ENCODE assay signal across 21 cellular contexts in genomic region chr17:51422634-51423033, GRCh38.
DNase-seq lines count a peak whose midpoint lies in the region; ATAC-seq, FAIRE-seq and TF ChIP-seq lines count a peak whose summit lies in the region.
"Had no signal": no experiment of that assay in that cellular context is flagged by ENCODE, and none has a peak within 500 bp of the region (broad histone marks: within the 10 kb centered on the region; RNA-seq: fewer than 3 reads in every experiment).

No MANE protein-coding gene starts in this region.

- H3K18ac ChIP-seq in H1 (ENCODE audit: extremely low read depth, low read length) (no peak overlapping the region), mesendoderm (ENCODE audit: low read length) (no peak overlapping the region)

- CTCF ChIA-PET in A549 (lab: Yijun Ruan, JAX) (interaction anchor here (0.6 to 2.9 kb wide), 7 partner anchors 10 to 97 kb away, joined by 3 to 21 read pairs (median 5); no protein-coding TSS in a partner anchor), H1 (lab: Charles Lee; ENCODE audit: partially characterized antibody) (interaction anchor here (0.7 to 2.5 kb wide), 5 partner anchors 13 to 217 kb away, joined by 3 to 21 read pairs (median 5); no protein-coding TSS in a partner anchor)

- no peak overlapping the region for H2AK5ac ChIP-seq in H1 (ENCODE audit: low read depth, low read length)
- no peak overlapping the region for H2AK5ac ChIP-seq in mesendoderm (ENCODE audit: low read length)

- H2BK5ac ChIP-seq in H1 (ENCODE audit: low read depth, low read length) (no peak overlapping the region), mesendoderm (ENCODE audit: low read length) (no peak overlapping the region)

- no peak for TF ChIP-seq CTCF in A549 (IDR thresholded peaks at IDR 0.05)
- TF ChIP-seq CTCF in RWPE2 (IDR thresholded peaks at IDR 0.05; ENCODE audit: poor library complexity, severe bottlenecking) = no peak
- no peak for TF ChIP-seq CTCF in H1 (IDR thresholded peaks at IDR 0.05; ENCODE audit: control extremely low read depth in 1 of 3, insufficient read depth in 1 of 3, low read depth in 1 of 3, low read length in 3 of 3)
- no peak for TF ChIP-seq CTCF in left lung (IDR thresholded peaks at IDR 0.05)

- no peak overlapping the region for H4K91ac ChIP-seq in H1 (replicated peaks; ENCODE audit: insufficient read length, low read length)

- H3K36me3 ChIP-seq in RWPE2 (ENCODE audit: low read depth) = no peaks in the 10 kb centered on the region
- H3K36me3 ChIP-seq in H1 (ENCODE audit: control insufficient read depth in 2 of 4, insufficient read depth in 4 of 4, low read length in 3 of 4) = no peaks in the 10 kb centered on the region
- no peaks in the 10 kb centered on the region for H3K36me3 ChIP-seq in mesendoderm (ENCODE audit: control insufficient read depth, insufficient read depth, low read length)
- H3K36me3 ChIP-seq in left lung = no peaks in the 10 kb centered on the region
- H3K36me3 ChIP-seq: Peyer's patch had no signal

- 9% methylated on average over 3 of the region's 3 CpGs for WGBS in A549 (ENCODE audit: missing lambda C conversion rate)
- WGBS in H1 (ENCODE audit: extremely low coverage in 1 of 2, insufficient coverage in 1 of 2, insufficient read length in 1 of 2, insufficient replicate concordance in 2 of 2, low coverage in 1 of 2, low lambda C conversion rate in 2 of 2, missing lambda C conversion rate in 1 of 2), 2 experiments = 86% methylated on average over 3 of the region's 3 CpGs; no CpG with 5 or more reads in 1 of the 2 experiments
- WGBS in mesendoderm (ENCODE audit: extremely low coverage, insufficient coverage, low lambda C conversion rate) = no CpG with 5 or more reads among the region's 3 CpGs

- intact Hi-C loops in left lung (cut with DNase I) = no loop called here

- 0 out of 2 replicates have a peak overlapping the region, but pooled peaks have one; percentile 43 for H2BK12ac ChIP-seq in H1 (ENCODE audit: low read depth, low read length)

- FAIRE-seq in A549 (lab: Jason Lieb, UNC) (peak; percentile 79), H1 (lab: Jason Lieb, UNC) (no peak)
- FAIRE-seq: A204.1, D721Med, GM19239 had no signal

- H3K79me1 ChIP-seq in H1 (ENCODE audit: low read depth, low read length) (no peaks in the 10 kb centered on the region), mesendoderm (ENCODE audit: low read length) (no peaks in the 10 kb centered on the region)

- H3K9me3 ChIP-seq in A549 = no peaks in the 10 kb centered on the region
- no peaks in the 10 kb centered on the region for H3K9me3 ChIP-seq in RWPE2 (ENCODE audit: severe bottlenecking)
- no peaks in the 10 kb centered on the region for H3K9me3 ChIP-seq in H1 (ENCODE audit: insufficient read depth in 2 of 2, low read depth in 1 of 2, low read length in 1 of 2)
- no peaks in the 10 kb centered on the region for H3K9me3 ChIP-seq in left lung
- H3K9me3 ChIP-seq: Peyer's patch had no signal

- H2BK15ac ChIP-seq in H1 (ENCODE audit: low read length) = no peak overlapping the region
- no peak overlapping the region for H2BK15ac ChIP-seq in mesendoderm (replicated peaks; ENCODE audit: low read depth)

- no peak overlapping the region for H3K14ac ChIP-seq in H1 (ENCODE audit: insufficient read length)

- H3K27ac ChIP-seq in A549 = peak overlapping the region; percentile 67 to 77
- H3K27ac ChIP-seq in RWPE2 (ENCODE audit: poor library complexity, severe bottlenecking) = no peak overlapping the region
- no peak overlapping the region for H3K27ac ChIP-seq in H1 (ENCODE audit: low read depth, low read length)
- no peak overlapping the region for H3K27ac ChIP-seq in mesendoderm (ENCODE audit: low read depth, low read length)
- H3K27ac ChIP-seq in left lung = no peak overlapping the region
- H3K27ac ChIP-seq: Peyer's patch had no signal

- H2BK120ac ChIP-seq in H1 (replicated peaks; ENCODE audit: low read depth, low read length) = no peak overlapping the region
- H2BK120ac ChIP-seq in mesendoderm (ENCODE audit: low read depth, low read length) = no peak overlapping the region

- no peak overlapping the region for H4K5ac ChIP-seq in H1 (ENCODE audit: insufficient read length, low read depth, low read length)
- H4K5ac ChIP-seq in mesendoderm (ENCODE audit: low read length) = no peak overlapping the region

- H3K4me2 ChIP-seq in A549 = peak overlapping the region; percentile 53
- H3K4me2 ChIP-seq in H1 (ENCODE audit: insufficient read depth in 1 of 2, low read depth in 2 of 2, low read length in 2 of 2) = no peak overlapping the region
- no peak overlapping the region for H3K4me2 ChIP-seq in mesendoderm (ENCODE audit: low read length)

- H2BK20ac ChIP-seq in H1 (ENCODE audit: low read length) = no peak overlapping the region

- TF ChIP-seq RAD21 in A549 (conservative IDR thresholded peaks at IDR 0.05 in 1 of 2, IDR thresholded peaks at IDR 0.05 in 1 of 2) (no peak), H1 (IDR thresholded peaks at IDR 0.05 in 1 of 2, conservative IDR thresholded peaks at IDR 0.05 in 1 of 2; ENCODE audit: low read depth in 2 of 2, low read length in 2 of 2) (no peak)

- no peak overlapping the region for H4K8ac ChIP-seq in H1 (ENCODE audit: extremely low read depth, insufficient read depth, low read length)
- H4K8ac ChIP-seq in mesendoderm (ENCODE audit: low read depth, low read length) = no peak overlapping the region

- H3K9ac ChIP-seq in H1 (replicated peaks in 1 of 4; ENCODE audit: extremely low read depth in 1 of 4, low read depth in 3 of 4, low read length in 3 of 4) (no peak overlapping the region), mesendoderm (ENCODE audit: low read length) (no peak overlapping the region)

- DNase-seq in A549 (ENCODE audit: low read depth in 1 of 2, low spot score in 1 of 2) (peak in 1 of 2 experiments; percentile 75), RWPE2 (ENCODE audit: low spot score) (no peak), H1 (ENCODE audit: low read depth in 1 of 2, low spot score in 2 of 2) (no peak), mesendoderm (peak; percentile 51), NCI-H446 treated with DMSO at 0.1 percent for 48 hours (lab: John Stamatoyannopoulos, UW) (no peak), iPS-NIHi7 (ENCODE audit: extremely low spot score) (no peak), left lung (no peak)
- no peak for DNase-seq in central memory CD4-positive, alpha-beta T cell
- DNase-seq: DMS53, GDM1, KG1, NCI-H1092, NCI-H1436 treated with DMSO at 0.1 percent for 48 hours, NCI-H2029, NCI-H2227 treated with DMSO at 0.1 percent for 48 hours, NCI-H82, Peyer's patch, Right ventricle myocardium superior had no signal

- no peaks in the 10 kb centered on the region for H3K79me2 ChIP-seq in H1 (ENCODE audit: control insufficient read depth in 1 of 2, insufficient read depth in 2 of 2, low read length in 2 of 2)
- no peaks in the 10 kb centered on the region for H3K79me2 ChIP-seq in mesendoderm (ENCODE audit: control insufficient read depth, insufficient read depth, low read length)

- peak; percentile 45 to 53; a peak in 2 of 5 replicates for TF ChIP-seq EP300 in A549 (IDR thresholded peaks at IDR 0.05)
- TF ChIP-seq EP300 in H1 (IDR thresholded peaks at IDR 0.05; ENCODE audit: borderline replicate concordance in 1 of 2, low read depth in 2 of 2, low read length in 2 of 2) = no peak

- H3K4me1 ChIP-seq in A549 = peaks cover 27% of the 10 kb centered on the region
- no peaks in the 10 kb centered on the region for H3K4me1 ChIP-seq in RWPE2 (ENCODE audit: insufficient read depth, poor library complexity, severe bottlenecking)
- peaks cover 0 to 10% (median 0%) of the 10 kb centered on the region in 4 experiments; a peak in 2 of 7 replicates for H3K4me1 ChIP-seq in H1 (replicated peaks in 1 of 4; ENCODE audit: control insufficient read depth in 3 of 4, insufficient read depth in 4 of 4, low read length in 3 of 4)
- no peaks in the 10 kb centered on the region for H3K4me1 ChIP-seq in mesendoderm (ENCODE audit: control insufficient read depth, low read depth, low read length)
- no peaks in the 10 kb centered on the region for H3K4me1 ChIP-seq in left lung
- H3K4me1 ChIP-seq: Peyer's patch had no signal

- TF ChIP-seq POLR2A in A549 (IDR thresholded peaks at IDR 0.05; ENCODE audit: low read length) (no peak), H1 (IDR thresholded peaks at IDR 0.05; ENCODE audit: control extremely low read depth in 1 of 2, low read depth in 2 of 2, low read length in 2 of 2) (no peak)

- H3K4me3 ChIP-seq in A549 = peak overlapping the region; percentile 18; the same call in 1 of the 3 replicates
- H3K4me3 ChIP-seq in RWPE2 (ENCODE audit: severe bottlenecking) = no peak overlapping the region
- no peak overlapping the region for H3K4me3 ChIP-seq in H1 (ENCODE audit: extremely low read depth in 1 of 4, insufficient read depth in 2 of 4, low read depth in 3 of 4, low read length in 4 of 4)
- no peak overlapping the region for H3K4me3 ChIP-seq in mesendoderm (ENCODE audit: low read length)
- no peak overlapping the region for H3K4me3 ChIP-seq in left lung
- H3K4me3 ChIP-seq: Peyer's patch had no signal

- H2AFZ ChIP-seq in H1 (ENCODE audit: low read length) = no peak overlapping the region

- H3K27me3 ChIP-seq in RWPE2 (ENCODE audit: insufficient read depth, poor library complexity, severe bottlenecking) (no peaks in the 10 kb centered on the region), H1 (replicated peaks in 1 of 4; ENCODE audit: control insufficient read depth in 3 of 4, extremely low read depth in 1 of 4, insufficient read depth in 3 of 4, low read length in 3 of 4) (no peaks in the 10 kb centered on the region; a peak in 2 of 7 replicates), mesendoderm (ENCODE audit: insufficient read depth, low read length, poor library complexity) (no peaks in the 10 kb centered on the region), left lung (peaks cover 0 to 18% of the 10 kb centered on the region in 2 donors)
- H3K27me3 ChIP-seq: Peyer's patch had no signal

- POLR2A ChIA-PET in A549 (lab: Yijun Ruan, JAX) (interaction anchor here (1.8 kb wide), 1 partner anchor 25 kb away, joined by 9 read pairs; no protein-coding TSS in a partner anchor), H1 (lab: Charles Lee; ENCODE audit: partially characterized antibody) (no interaction called here)

- 0 out of 2 replicates have a peak, but pooled peaks cover 3% of the 10 kb centered on the region for H3K23me2 ChIP-seq in H1 (ENCODE audit: low read depth, low read length)

- H3K23ac ChIP-seq in H1 (ENCODE audit: insufficient read length) (no peak overlapping the region), mesendoderm (ENCODE audit: low read length) (no peak overlapping the region)

- ATAC-seq in A549 (peak; percentile 84), RWPE2 (ENCODE audit: low read depth) (peak; percentile 61), left lung (no peak)

- H3K4ac ChIP-seq in H1 (replicated peaks; ENCODE audit: insufficient read length, low read depth, low read length) (no peak overlapping the region), mesendoderm (ENCODE audit: low read depth, low read length) (no peak overlapping the region)

- H3K56ac ChIP-seq in H1 (replicated peaks; ENCODE audit: insufficient read length, low read depth, low read length) (no peak overlapping the region), mesendoderm (ENCODE audit: low read length) (no peak overlapping the region)

- no peaks in the 10 kb centered on the region for H4K20me1 ChIP-seq in H1 (replicated peaks in 1 of 2; ENCODE audit: control insufficient read depth in 1 of 2, insufficient read depth in 2 of 2, low read length in 2 of 2)

TF ChIP-seq in A549, 52 proteins besides CTCF, POLR2A, EP300 and RAD21 (continues in another document):
- TF ChIP-seq JUNB (IDR thresholded peaks at IDR 0.05) = peak; percentile 42; the same call in 1 of the 2 replicates

TF ChIP-seq in H1, 55 proteins besides CTCF, POLR2A, EP300 and RAD21 (continues in another document):
- no peak for TF ChIP-seq TBP (IDR thresholded peaks at IDR 0.05; ENCODE audit: low read depth, low read length)

Comparison
In these comparisons a context has a peak if more than half of its experiments do, and no peak if none do; other contexts are left out.
1. H3K27ac ChIP-seq: peak in A549 (2 of 2); none in RWPE2 (single experiment), H1 (single experiment), mesendoderm (single experiment) and left lung (0 of 2).
2. Of the 18 proteins assayed by ChIP-seq in both H1 and A549: peak only in H1: none; only in A549: EP300 and MAX; in both: none; in neither: 16.